In the genomic region with DNA sequence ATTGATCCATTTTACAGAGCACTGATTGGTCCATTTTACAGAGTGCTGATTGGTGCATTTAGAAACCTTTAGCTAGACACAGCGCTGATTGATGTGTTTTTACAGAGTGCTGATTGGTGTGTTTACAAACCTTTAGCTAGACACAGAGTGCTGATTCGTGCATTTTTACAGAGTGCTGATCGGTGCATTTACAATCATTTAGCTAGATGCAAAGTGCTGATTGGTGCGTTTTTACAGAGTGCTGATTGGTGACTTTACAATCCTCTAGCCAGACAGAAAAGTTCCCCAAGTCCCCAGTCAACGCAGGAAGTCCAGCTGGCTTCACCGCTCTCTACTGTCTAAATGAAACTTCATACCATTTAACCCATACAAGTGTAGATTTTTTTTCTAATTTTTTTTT, we compare ENCODE assay signal across 4 cellular contexts.
A peak's percentile ranks its signal among the peaks of the same experiment; 100 is the strongest.
TF ChIP-seq lines count a peak whose summit lies in the region.

No MANE protein-coding gene starts in this region.

TF ChIP-seq in A549, 52 proteins besides CTCF, POLR2A, EP300 and RAD21:
- TF ChIP-seq MAFK (IDR thresholded peaks at IDR 0.05; ENCODE audit: partially characterized antibody) = peak; percentile 80
TF ChIP-seq in A549: peak in this region for 1; not testable (repeated sequence) for 51.

TF ChIP-seq in IMR-90, 13 proteins besides CTCF, POLR2A, EP300 and RAD21:
- peak; percentile 57 for TF ChIP-seq MAFK (IDR thresholded peaks at IDR 0.05; ENCODE audit: low read depth, low read length)

TF ChIP-seq in K562, 482 proteins besides CTCF, POLR2A, EP300 and RAD21:
- peak; percentile 49 for TF ChIP-seq ZNF316 (IDR thresholded peaks at IDR 0.05)

TF ChIP-seq in HepG2, 621 proteins besides CTCF, POLR2A, EP300 and RAD21:
- TF ChIP-seq MAFK (conservative IDR thresholded peaks at IDR 0.05 in 1 of 2, IDR thresholded peaks at IDR 0.05 in 1 of 2; ENCODE audit: low read length in 2 of 2) (peak; percentile 73 to 87), MAFF (IDR thresholded peaks at IDR 0.05; ENCODE audit: low read depth, low read length) (peak; percentile 83)
